Comparison of ENCODE assay signal across 8 cellular contexts in the genomic region with DNA sequence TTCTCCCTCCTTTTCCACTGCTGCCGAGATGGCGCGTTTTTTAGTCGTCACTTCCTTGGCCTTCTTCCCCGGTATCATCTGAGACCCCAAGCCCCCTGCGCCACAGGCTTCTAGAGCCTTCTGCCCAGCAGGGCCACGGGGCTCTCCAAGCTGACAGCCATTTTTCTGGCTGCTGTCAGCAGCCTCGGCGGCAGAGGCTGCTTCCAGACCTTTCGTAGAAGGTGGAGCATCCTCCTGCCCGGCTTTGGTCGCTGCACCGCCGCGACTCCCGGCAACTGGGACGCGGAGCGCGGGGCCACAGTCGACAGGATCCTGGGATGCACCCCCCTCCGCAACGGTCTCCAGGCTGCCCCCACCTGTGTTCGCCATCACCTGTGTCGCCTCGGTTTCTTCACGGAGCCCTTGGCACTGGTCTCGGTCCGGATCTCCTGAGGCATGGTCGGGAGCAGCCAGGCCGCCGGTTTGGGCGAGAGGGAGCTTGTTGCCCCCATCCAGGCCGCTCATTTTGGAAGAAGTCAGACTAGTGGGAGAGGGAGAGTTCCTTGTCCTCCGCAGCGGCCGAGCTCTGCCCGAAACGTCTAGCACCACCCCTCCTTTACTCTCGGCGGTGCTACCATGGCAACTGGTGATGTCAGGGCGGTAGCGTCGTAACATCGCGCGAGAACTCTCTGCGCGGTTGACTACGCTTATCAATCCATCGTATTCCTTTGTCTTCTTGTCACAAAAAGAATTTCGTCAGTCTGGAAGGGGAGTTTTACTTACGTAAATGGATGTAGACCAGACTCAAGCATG. TPM values are rescaled to one million over a fixed set of nuclear protein-coding genes. Genes with fewer than 3 reads are reported as not detected.
DNase-seq lines count a peak whose midpoint lies in the region; ATAC-seq and TF ChIP-seq lines count a peak whose summit lies in the region.

Gene TSPYL4, minus strand, starts transcription at position 571 of the 792 bp plus-strand sequence. Its CDS starts 67 bp downstream, at position 504.

- H3K36me3 ChIP-seq in SK-N-MC (ENCODE audit: insufficient read depth, low read length) (peaks cover 8% of the 10 kb centered on the region; the same call in 1 of the 2 replicates), suprapubic skin (peaks cover 3% of the 10 kb centered on the region)

- no peaks in the 10 kb centered on the region for H3K9me3 ChIP-seq in SK-N-MC (ENCODE audit: low read depth, low read length)
- H3K9me3 ChIP-seq in suprapubic skin, result no peaks in the 10 kb centered on the region

- H3K4me1 ChIP-seq in suprapubic skin, result peaks cover 54% of the 10 kb centered on the region

- TF ChIP-seq CTCF in suprapubic skin (IDR thresholded peaks at IDR 0.05), result no peak

- no peak within 1 kb of the TSS for H3K4me3 Mint-ChIP-seq in activated naive CD4-positive, alpha-beta T cell treated with anti-CD3 and anti-CD28 coated beads, Interleukin-2, amount 10 ng/mL, durations not matched to agents 7 days and 5 days

- H3K4me1 Mint-ChIP-seq in activated naive CD4-positive, alpha-beta T cell treated with anti-CD3 and anti-CD28 coated beads, Interleukin-2, amount 10 ng/mL, durations not matched to agents 7 days and 5 days, result peaks cover 3% of the 10 kb centered on the region

- no peaks in the 10 kb centered on the region for H3K27me3 ChIP-seq in suprapubic skin

- peak within 1 kb of the TSS; percentile 89 for H3K4me3 ChIP-seq in GM08714 (ENCODE audit: low read length)
- peak within 1 kb of the TSS; percentile 85 for H3K4me3 ChIP-seq in SK-N-MC
- H3K4me3 ChIP-seq in suprapubic skin, result peak within 1 kb of the TSS; percentile 93

- no peak within 1 kb of the TSS for H3K27ac Mint-ChIP-seq in activated naive CD4-positive, alpha-beta T cell treated with anti-CD3 and anti-CD28 coated beads, Interleukin-2, amount 10 ng/mL, durations not matched to agents 7 days and 5 days

- peak; percentile 99 for ATAC-seq in HG02610 (IDR thresholded peaks at IDR 0.05; ENCODE audit: unreplicated experiment)

- no peaks in the 10 kb centered on the region for H3K27me3 Mint-ChIP-seq in activated naive CD4-positive, alpha-beta T cell treated with anti-CD3 and anti-CD28 coated beads, Interleukin-2, amount 10 ng/mL, durations not matched to agents 7 days and 5 days

- DNase-seq in NCI-H1092 (lab: John Stamatoyannopoulos, UW), result peak; percentile 93
- peak; percentile 92 for DNase-seq in SK-N-MC (ENCODE audit: low read depth, low spot score)
- peak; percentile 94 for DNase-seq in activated naive CD4-positive, alpha-beta T cell treated with anti-CD3 and anti-CD28 coated beads, Interleukin-2, amount 10 ng/mL, durations not matched to agents 7 days and 5 days
- peak; percentile 94 for DNase-seq in glomerular endothelial cell (ENCODE audit: extremely low read depth, low read depth, low spot score)
- DNase-seq in nucleus accumbens (lab: John Stamatoyannopoulos, UW), result peak; percentile 59 to 97 (median 87)
- peak; percentile 97 for DNase-seq in suprapubic skin (ENCODE audit: low spot score in 2 of 2)

- peak within 1 kb of the TSS; percentile 83 for H3K27ac ChIP-seq in SK-N-MC
- peak within 1 kb of the TSS; percentile 90 for H3K27ac ChIP-seq in suprapubic skin

- peak; percentile 38 to 73 for TF ChIP-seq POLR2A in suprapubic skin (IDR thresholded peaks at IDR 0.05)

- CTCF ChIA-PET in activated naive CD4-positive, alpha-beta T cell treated with anti-CD3 and anti-CD28 coated beads, Interleukin-2, amount 10 ng/mL, durations not matched to agents 7 days and 5 days (lab: Charles Lee), result interaction anchor here (1.0 to 1.6 kb wide), 5 partner anchors 14 to 318 kb away, joined by 4 read pairs; no protein-coding TSS in a partner anchor

- TF ChIP-seq EP300 in suprapubic skin (IDR thresholded peaks at IDR 0.05), result no peak

- under 1% methylated on average over 29 of the region's 53 CpGs for whole genome bisulfite sequencing in suprapubic skin

- peaks cover 15% of the 10 kb centered on the region for H3K36me3 Mint-ChIP-seq in activated naive CD4-positive, alpha-beta T cell treated with anti-CD3 and anti-CD28 coated beads, Interleukin-2, amount 10 ng/mL, durations not matched to agents 7 days and 5 days

- no peaks in the 10 kb centered on the region for H3K9me3 Mint-ChIP-seq in activated naive CD4-positive, alpha-beta T cell treated with anti-CD3 and anti-CD28 coated beads, Interleukin-2, amount 10 ng/mL, durations not matched to agents 7 days and 5 days

- peak within 1 kb of the TSS; percentile 97 for H3K9ac ChIP-seq in SK-N-MC (ENCODE audit: insufficient read length)

RNA-seq across cellular contexts. Expression of gene TSPYL4, which starts in this region (rescaled TPM):
- total RNA-seq in glomerular endothelial cell (14.4 and 16.2 TPM in 2 replicates), suprapubic skin (10 to 100 TPM; 11.2 to 21.8 (median 16.7) TPM)

Comparison
In these comparisons a context has a peak if more than half of its experiments do, and no peak if none do; other contexts are left out.
1. Peak in every context shown above with its lines: DNase-seq, ATAC-seq, H3K4me3 ChIP-seq and H3K27ac ChIP-seq.